Comparison of ENCODE assay signal across 21 cellular contexts in genomic region chr1:43008106-43008424, GRCh38. TPM values are rescaled to one million over a fixed set of nuclear protein-coding genes. Genes with fewer than 3 reads are reported as not detected.
DNase-seq lines count a peak whose midpoint lies in the region; ATAC-seq and TF ChIP-seq lines count a peak whose summit lies in the region.
"Had no signal": no experiment of that assay in that cellular context is flagged by ENCODE, and none has a peak within 500 bp of the region (broad histone marks: within the 10 kb centered on the region; RNA-seq: fewer than 3 reads in every experiment).

No MANE protein-coding gene starts in this region.

- H3K36me3 ChIP-seq in NT2/D1 (ENCODE audit: insufficient read depth, insufficient read length, low read length): no peaks in the 10 kb centered on the region
- H3K36me3 ChIP-seq: esophagus muscularis mucosa, upper lobe of right lung had no signal

- H3K4me1 ChIP-seq in NT2/D1 (ENCODE audit: insufficient read depth, insufficient read length): peaks cover 21% of the 10 kb centered on the region
- H3K4me1 ChIP-seq: esophagus muscularis mucosa, upper lobe of right lung had no signal

- H3K27me3 ChIP-seq in NT2/D1 (ENCODE audit: insufficient read depth, insufficient read length): no peaks in the 10 kb centered on the region

- H3K4me3 Mint-ChIP-seq in mesothelial cell of epicardium: no peak overlapping the region
- H3K4me3 Mint-ChIP-seq in type B pancreatic cell: peak overlapping the region; percentile 68
- H3K4me3 Mint-ChIP-seq in chondrocyte (ENCODE audit: unreplicated experiment): no peak overlapping the region
- H3K4me3 Mint-ChIP-seq: activated naive CD8-positive, alpha-beta T cell treated with anti-CD3 and anti-CD28 coated beads, Interleukin-2, amount 10 ng/mL, durations not matched to agents 7 days and 5 days; activated T-helper 1 cell treated with anti-CD3 and anti-CD28 coated beads, Interleukin-12 subunit alpha, Interleukin-12 subunit beta, Interleukin-2, Interleukin-4 antibody, amounts not matched to agents 30 ng/mL and 10 ng/mL and 1 ng/mL, durations not matched to agents 14 hours and 24 hours and 36 hours; memory B cell; stimulated activated naive CD8-positive, alpha-beta T cell treated with anti-CD3 and anti-CD28 coated beads, Interleukin-15, Interleukin-2, amounts not matched to agents 100 ng/mL and 50 ng/mL, for 24 hours; T-helper 2 cell treated with Interferon-gamma antibody and Interleukin-4, amounts not matched to agents 5 μg/mL and 100 μg/mL, for 36 hours had no signal

- ATAC-seq in esophagus mucosa (peak; percentile 14), HG03108 (IDR thresholded peaks at IDR 0.05; ENCODE audit: unreplicated experiment) (no peak), HG03025 (IDR thresholded peaks at IDR 0.05; ENCODE audit: low FRiP score, unreplicated experiment) (no peak)
- ATAC-seq: upper lobe of right lung had no signal

- H3K4me1 Mint-ChIP-seq in mesothelial cell of epicardium (peaks cover 71% of the 10 kb centered on the region), type B pancreatic cell (ENCODE audit: unreplicated experiment) (peaks cover 32% of the 10 kb centered on the region), chondrocyte (ENCODE audit: low read depth) (peaks cover 13% of the 10 kb centered on the region)

- DNase-seq in NT2/D1 (ENCODE audit: low read depth, low spot score) (no peak), mesothelial cell of epicardium (ENCODE audit: low spot score in 2 of 2, unreplicated experiment in 2 of 2) (no peak), type B pancreatic cell (ENCODE audit: extremely low spot score, unreplicated experiment) (no peak), chondrocyte (ENCODE audit: low spot score) (no peak)
- DNase-seq: activated naive CD8-positive, alpha-beta T cell treated with anti-CD3 and anti-CD28 coated beads, Interleukin-2, amount 10 ng/mL, durations not matched to agents 7 days and 5 days; dorsolateral prefrontal cortex; Karpas-422; kidney glomerular epithelial cell; NCI-H1105 treated with DMSO at 0.1 percent for 48 hours; NCI-H2171; OCI-M1; stimulated activated CD4-positive, alpha-beta T cell treated with anti-CD3 and anti-CD28 coated beads, Interleukin-1b, Interleukin-23, amount 100 ng/mL, for 48 hours; upper lobe of right lung had no signal

- no peaks in the 10 kb centered on the region for H3K27me3 Mint-ChIP-seq in mesothelial cell of epicardium (ENCODE audit: low read depth)
- H3K27me3 Mint-ChIP-seq in type B pancreatic cell: peaks cover 3% of the 10 kb centered on the region
- peaks cover 5% of the 10 kb centered on the region for H3K27me3 Mint-ChIP-seq in chondrocyte (ENCODE audit: low read depth)
- H3K27me3 Mint-ChIP-seq: stimulated activated naive CD8-positive, alpha-beta T cell treated with anti-CD3 and anti-CD28 coated beads, Interleukin-15, Interleukin-2, amounts not matched to agents 100 ng/mL and 50 ng/mL, for 24 hours had no signal

- no peaks in the 10 kb centered on the region for H3K9me3 Mint-ChIP-seq in mesothelial cell of epicardium
- peaks cover 4% of the 10 kb centered on the region for H3K9me3 Mint-ChIP-seq in type B pancreatic cell
- H3K9me3 Mint-ChIP-seq in chondrocyte (ENCODE audit: low read depth): no peaks in the 10 kb centered on the region
- H3K9me3 Mint-ChIP-seq: activated naive CD8-positive, alpha-beta T cell treated with anti-CD3 and anti-CD28 coated beads, Interleukin-2, amount 10 ng/mL, durations not matched to agents 7 days and 5 days; activated T-helper 1 cell treated with anti-CD3 and anti-CD28 coated beads, Interleukin-12 subunit alpha, Interleukin-12 subunit beta, Interleukin-2, Interleukin-4 antibody, amounts not matched to agents 30 ng/mL and 10 ng/mL and 1 ng/mL, durations not matched to agents 14 hours and 24 hours and 36 hours; memory B cell; stimulated activated naive CD8-positive, alpha-beta T cell treated with anti-CD3 and anti-CD28 coated beads, Interleukin-15, Interleukin-2, amounts not matched to agents 100 ng/mL and 50 ng/mL, for 24 hours; T-helper 2 cell treated with Interferon-gamma antibody and Interleukin-4, amounts not matched to agents 5 μg/mL and 100 μg/mL, for 36 hours had no signal

- no peaks in the 10 kb centered on the region for H3K9me3 ChIP-seq in NT2/D1 (ENCODE audit: insufficient read depth, low read length)
- H3K9me3 ChIP-seq: esophagus muscularis mucosa, upper lobe of right lung had no signal

- peak overlapping the region; percentile 42 for H3K4me3 ChIP-seq in NT2/D1 (ENCODE audit: insufficient read length, low read depth)
- H3K4me3 ChIP-seq: dorsolateral prefrontal cortex, esophagus muscularis mucosa, upper lobe of right lung had no signal

- H3K27ac Mint-ChIP-seq in mesothelial cell of epicardium (peak overlapping the region; percentile 99), type B pancreatic cell (peak overlapping the region; percentile 99), chondrocyte (ENCODE audit: unreplicated experiment) (no peak overlapping the region)
- H3K27ac Mint-ChIP-seq: activated naive CD8-positive, alpha-beta T cell treated with anti-CD3 and anti-CD28 coated beads, Interleukin-2, amount 10 ng/mL, durations not matched to agents 7 days and 5 days; activated T-helper 1 cell treated with anti-CD3 and anti-CD28 coated beads, Interleukin-12 subunit alpha, Interleukin-12 subunit beta, Interleukin-2, Interleukin-4 antibody, amounts not matched to agents 30 ng/mL and 10 ng/mL and 1 ng/mL, durations not matched to agents 14 hours and 24 hours and 36 hours; memory B cell; stimulated activated naive CD8-positive, alpha-beta T cell treated with anti-CD3 and anti-CD28 coated beads, Interleukin-15, Interleukin-2, amounts not matched to agents 100 ng/mL and 50 ng/mL, for 24 hours; T-helper 2 cell treated with Interferon-gamma antibody and Interleukin-4, amounts not matched to agents 5 μg/mL and 100 μg/mL, for 36 hours had no signal

- H3K9ac ChIP-seq in NT2/D1 (ENCODE audit: insufficient read length, low read depth): peak overlapping the region; percentile 96

- TF ChIP-seq CTCF in mesothelial cell of epicardium (IDR thresholded peaks at IDR 0.05; ENCODE audit: unreplicated experiment): no peak
- TF ChIP-seq CTCF in type B pancreatic cell (conservative IDR thresholded peaks at IDR 0.05): peak; percentile 66
- TF ChIP-seq CTCF in chondrocyte (IDR thresholded peaks at IDR 0.05): no peak

- H3K36me3 Mint-ChIP-seq in mesothelial cell of epicardium (no peaks in the 10 kb centered on the region), type B pancreatic cell (no peaks in the 10 kb centered on the region), chondrocyte (ENCODE audit: low read depth) (no peaks in the 10 kb centered on the region)
- H3K36me3 Mint-ChIP-seq: activated naive CD8-positive, alpha-beta T cell treated with anti-CD3 and anti-CD28 coated beads, Interleukin-2, amount 10 ng/mL, durations not matched to agents 7 days and 5 days; memory B cell had no signal

RNA-seq across cellular contexts. Expression of gene SLC2A1, which starts 49.4 kb away (rescaled TPM):
- total RNA-seq in esophagus mucosa (243 TPM), mesothelial cell of epicardium (786 to 841 TPM (median 827 TPM) in 3 replicates), type B pancreatic cell (ENCODE audit: low replicate concordance) (192 and 706 TPM in 2 replicates), chondrocyte (141 to 192 TPM (median 190 TPM) in 3 replicates)
